25 cellular contexts compared by ENCODE assay signal in the genomic region with DNA sequence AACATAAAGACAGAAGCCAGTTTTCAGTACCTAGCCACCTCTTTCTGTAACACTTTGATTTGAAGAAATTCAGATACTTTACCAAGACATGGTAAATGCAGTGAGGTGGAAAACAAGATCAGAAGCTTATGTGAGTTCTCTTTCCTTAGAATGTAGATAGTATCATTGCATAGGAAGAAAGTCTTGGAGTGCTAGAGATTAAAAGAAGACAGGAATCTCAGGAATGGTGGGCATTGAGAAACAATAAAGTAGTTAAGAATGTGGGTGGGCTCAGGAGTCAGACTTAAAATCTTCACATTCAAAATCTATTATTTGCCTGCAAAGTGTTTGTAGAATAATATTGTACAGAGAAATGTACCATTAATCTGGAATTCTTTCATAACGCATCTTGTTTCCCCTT.
"Had no signal": no experiment of that assay in that cellular context is flagged by ENCODE, and none has a peak within 500 bp of the region (broad histone marks: within the 10 kb centered on the region; RNA-seq: fewer than 3 reads in every experiment).

No MANE protein-coding gene starts in this region.

- H3K4me3 Mint-ChIP-seq: activated CD4-positive, alpha-beta T cell treated with anti-CD3 and anti-CD28 coated beads, Interleukin-2, amount 10 ng/mL, durations not matched to agents 7 days and 5 days; activated CD8-positive, alpha-beta memory T cell treated with anti-CD3 and anti-CD28 coated beads, Interleukin-2, amount 10 ng/mL, durations not matched to agents 7 days and 5 days; activated CD8-positive, alpha-beta T cell treated with anti-CD3 and anti-CD28 coated beads for 36 hours; activated naive CD4-positive, alpha-beta T cell treated with anti-CD3 and anti-CD28 coated beads, Interleukin-2, amount 50 U/mL, for 24 hours; activated T-helper 1 cell treated with anti-CD3 and anti-CD28 coated beads, Interleukin-12 subunit alpha, Interleukin-12 subunit beta, Interleukin-2, Interleukin-4 antibody, amounts not matched to agents 30 ng/mL and 10 ng/mL and 1 ng/mL, durations not matched to agents 14 hours and 24 hours and 36 hours; nephron; stimulated activated naive B cell treated with anti-CD40 and anti-IgM and Interleukin-4, amounts not matched to agents 10 μg/mL and 1 μg/mL and 100 μg/mL, for 72 hours; T-helper 1 cell treated with Interleukin-12 subunit alpha and Interleukin-12 subunit beta and Interleukin-4 antibody, amounts not matched to agents 30 μg/mL and 1 μg/mL, for 36 hours had no signal

- H3K27me3 ChIP-seq: brain microvascular endothelial cell, gastrocnemius medialis, sigmoid colon, transverse colon had no signal

- H3K4me1 Mint-ChIP-seq: activated CD4-positive, alpha-beta T cell treated with anti-CD3 and anti-CD28 coated beads, Interleukin-2, amount 10 ng/mL, durations not matched to agents 7 days and 5 days; activated CD8-positive, alpha-beta memory T cell treated with anti-CD3 and anti-CD28 coated beads, Interleukin-2, amount 10 ng/mL, durations not matched to agents 7 days and 5 days; activated naive CD4-positive, alpha-beta T cell treated with anti-CD3 and anti-CD28 coated beads, Interleukin-2, amount 50 U/mL, for 24 hours; stimulated activated naive B cell treated with anti-CD40 and anti-IgM and Interleukin-4, amounts not matched to agents 10 μg/mL and 1 μg/mL and 100 μg/mL, for 72 hours had no signal

- H3K4me1 ChIP-seq: sigmoid colon had no signal

- DNase-seq: activated CD4-positive, alpha-beta T cell treated with anti-CD3 and anti-CD28 coated beads, Interleukin-2, amount 10 ng/mL, durations not matched to agents 7 days and 5 days; activated CD8-positive, alpha-beta memory T cell treated with anti-CD3 and anti-CD28 coated beads, Interleukin-2, amount 10 ng/mL, durations not matched to agents 7 days and 5 days; activated CD8-positive, alpha-beta T cell treated with anti-CD3 and anti-CD28 coated beads for 36 hours; activated gamma-delta T cell treated with Interleukin-2 at 50 U/mL for 16 hours; activated T-cell treated with anti-CD3 and anti-CD28 coated beads for 4 hours; aorta; brain microvascular endothelial cell; caudate nucleus; dermis blood vessel endothelial cell; effector CD8-positive, alpha-beta T cell; gastrocnemius medialis; left ventricle myocardium superior; mammary epithelial cell; nucleus accumbens; sigmoid colon; stimulated activated CD4-positive, alpha-beta T cell treated with anti-CD3 and anti-CD28 coated beads, Interleukin-2, amount 100 ng/mL, for 48 hours; stimulated activated CD8-positive, alpha-beta memory T cell treated with anti-CD3 and anti-CD28 coated beads, Interleukin-4, amount 100 ng/mL, for 48 hours; stimulated activated naive B cell treated with anti-CD40 and anti-IgM and Interleukin-4, amounts not matched to agents 10 μg/mL and 1 μg/mL and 100 μg/mL, for 72 hours; transverse colon had no signal

- H3K36me3 ChIP-seq: brain microvascular endothelial cell had no signal

- H3K9me3 Mint-ChIP-seq: activated CD4-positive, alpha-beta T cell treated with anti-CD3 and anti-CD28 coated beads, Interleukin-2, amount 10 ng/mL, durations not matched to agents 7 days and 5 days; activated CD8-positive, alpha-beta T cell treated with anti-CD3 and anti-CD28 coated beads for 36 hours; activated naive CD4-positive, alpha-beta T cell treated with anti-CD3 and anti-CD28 coated beads, Interleukin-2, amount 50 U/mL, for 24 hours; activated T-helper 1 cell treated with anti-CD3 and anti-CD28 coated beads, Interleukin-12 subunit alpha, Interleukin-12 subunit beta, Interleukin-2, Interleukin-4 antibody, amounts not matched to agents 30 ng/mL and 10 ng/mL and 1 ng/mL, durations not matched to agents 14 hours and 24 hours and 36 hours; nephron; stimulated activated naive B cell treated with anti-CD40 and anti-IgM and Interleukin-4, amounts not matched to agents 10 μg/mL and 1 μg/mL and 100 μg/mL, for 72 hours; T-helper 1 cell treated with Interleukin-12 subunit alpha and Interleukin-12 subunit beta and Interleukin-4 antibody, amounts not matched to agents 30 μg/mL and 1 μg/mL, for 36 hours had no signal

- FAIRE-seq: islet of Langerhans, urothelium cell line had no signal

- H3K4me3 ChIP-seq: gastrocnemius medialis, sigmoid colon, transverse colon had no signal

- H3K27ac Mint-ChIP-seq: activated CD4-positive, alpha-beta T cell treated with anti-CD3 and anti-CD28 coated beads, Interleukin-2, amount 10 ng/mL, durations not matched to agents 7 days and 5 days; activated CD8-positive, alpha-beta memory T cell treated with anti-CD3 and anti-CD28 coated beads, Interleukin-2, amount 10 ng/mL, durations not matched to agents 7 days and 5 days; activated CD8-positive, alpha-beta T cell treated with anti-CD3 and anti-CD28 coated beads for 36 hours; activated naive CD4-positive, alpha-beta T cell treated with anti-CD3 and anti-CD28 coated beads, Interleukin-2, amount 50 U/mL, for 24 hours; activated T-helper 1 cell treated with anti-CD3 and anti-CD28 coated beads, Interleukin-12 subunit alpha, Interleukin-12 subunit beta, Interleukin-2, Interleukin-4 antibody, amounts not matched to agents 30 ng/mL and 10 ng/mL and 1 ng/mL, durations not matched to agents 14 hours and 24 hours and 36 hours; stimulated activated naive B cell treated with anti-CD40 and anti-IgM and Interleukin-4, amounts not matched to agents 10 μg/mL and 1 μg/mL and 100 μg/mL, for 72 hours; T-helper 1 cell treated with Interleukin-12 subunit alpha and Interleukin-12 subunit beta and Interleukin-4 antibody, amounts not matched to agents 30 μg/mL and 1 μg/mL, for 36 hours had no signal

- H3K27me3 Mint-ChIP-seq: activated CD4-positive, alpha-beta T cell treated with anti-CD3 and anti-CD28 coated beads, Interleukin-2, amount 10 ng/mL, durations not matched to agents 7 days and 5 days; activated CD8-positive, alpha-beta memory T cell treated with anti-CD3 and anti-CD28 coated beads, Interleukin-2, amount 10 ng/mL, durations not matched to agents 7 days and 5 days; activated CD8-positive, alpha-beta T cell treated with anti-CD3 and anti-CD28 coated beads for 36 hours; activated naive CD4-positive, alpha-beta T cell treated with anti-CD3 and anti-CD28 coated beads, Interleukin-2, amount 50 U/mL, for 24 hours; stimulated activated naive B cell treated with anti-CD40 and anti-IgM and Interleukin-4, amounts not matched to agents 10 μg/mL and 1 μg/mL and 100 μg/mL, for 72 hours had no signal

- H3K36me3 Mint-ChIP-seq: activated CD8-positive, alpha-beta memory T cell treated with anti-CD3 and anti-CD28 coated beads, Interleukin-2, amount 10 ng/mL, durations not matched to agents 7 days and 5 days had no signal

- H3K9me3 ChIP-seq: gastrocnemius medialis, sigmoid colon, transverse colon had no signal

- H3K27ac ChIP-seq: brain microvascular endothelial cell, gastrocnemius medialis, sigmoid colon, transverse colon had no signal
